In genomic region chr7:36925207-36925606, GRCh38 we compare ENCODE assay signal across 1 cellular context.
TF ChIP-seq lines count a peak whose summit lies in the region.

No MANE protein-coding gene starts in this region.

TF ChIP-seq in SK-N-SH, 30 proteins besides CTCF, POLR2A, EP300 and RAD21 (continued from another document):
- TF ChIP-seq NFIC (IDR thresholded peaks at IDR 0.05; ENCODE audit: borderline replicate concordance) (no peak), GABPA (IDR thresholded peaks at IDR 0.05; ENCODE audit: low read depth) (no peak), MXI1 (IDR thresholded peaks at IDR 0.05; ENCODE audit: low read depth, low read length) (no peak)
